8 cellular contexts compared by ENCODE assay signal in the genomic region with DNA sequence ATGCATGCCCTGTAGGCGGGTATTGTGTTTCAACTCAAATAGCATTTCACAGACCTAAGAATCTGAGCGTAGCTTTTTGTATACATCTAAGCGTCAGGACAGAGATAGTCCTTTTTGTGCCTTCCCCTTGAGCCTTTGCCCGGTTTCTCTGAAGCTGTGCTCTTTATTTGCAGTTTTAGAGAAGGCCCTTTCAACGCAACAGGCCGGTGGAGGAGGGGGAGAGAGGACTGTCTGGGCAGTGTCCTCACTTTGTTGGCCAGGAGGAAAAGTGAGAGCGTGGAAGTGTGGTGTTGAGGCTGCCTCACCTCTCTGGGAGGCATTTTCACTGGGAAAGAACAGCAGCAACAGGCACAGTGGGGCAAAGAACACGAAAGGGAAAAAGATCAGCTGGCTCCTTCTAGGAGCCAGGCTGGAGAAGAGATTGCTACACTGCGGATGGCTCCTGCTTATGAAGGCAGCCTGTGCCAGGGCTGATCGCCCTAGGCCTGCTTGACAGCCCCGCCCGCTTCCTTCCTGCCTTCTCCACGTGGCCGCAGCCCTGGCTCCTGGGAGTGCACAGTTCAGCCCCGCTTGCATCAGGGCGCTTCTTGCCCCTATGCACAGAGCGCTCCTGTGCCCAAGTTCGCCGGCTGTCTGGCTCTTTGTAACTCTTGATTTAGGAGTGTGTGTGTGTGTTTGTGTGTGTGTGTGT.
DNase-seq lines count a peak whose midpoint lies in the region; ATAC-seq and TF ChIP-seq lines count a peak whose summit lies in the region.
"Had no signal": no experiment of that assay in that cellular context is flagged by ENCODE, and none has a peak within 500 bp of the region (broad histone marks: within the 10 kb centered on the region; RNA-seq: fewer than 3 reads in every experiment).

No MANE protein-coding gene starts in this region.

- no peak overlapping the region for H3K27ac Mint-ChIP-seq in activated naive CD8-positive, alpha-beta T cell treated with anti-CD3 and anti-CD28 coated beads, Interleukin-2, amount 10 ng/mL, durations not matched to agents 7 days and 5 days
- no peak overlapping the region for H3K27ac Mint-ChIP-seq in stimulated activated effector memory CD8-positive, alpha-beta T cell treated with anti-CD3 and anti-CD28 coated beads, Interleukin-12 subunit alpha, Interleukin-12 subunit beta, amount 100 ng/mL, for 72 hours

- H3K27me3 ChIP-seq in iPS-20b (ENCODE audit: insufficient read depth, low read length), result peaks cover 40% of the 10 kb centered on the region; the same call in 1 of the 2 replicates

- H3K4me3 Mint-ChIP-seq in activated naive CD8-positive, alpha-beta T cell treated with anti-CD3 and anti-CD28 coated beads, Interleukin-2, amount 10 ng/mL, durations not matched to agents 7 days and 5 days, result peak overlapping the region; percentile 49
- H3K4me3 Mint-ChIP-seq in stimulated activated effector memory CD8-positive, alpha-beta T cell treated with anti-CD3 and anti-CD28 coated beads, Interleukin-12 subunit alpha, Interleukin-12 subunit beta, amount 100 ng/mL, for 72 hours, result no peak overlapping the region

- peaks cover 8% of the 10 kb centered on the region for H3K4me1 Mint-ChIP-seq in activated naive CD8-positive, alpha-beta T cell treated with anti-CD3 and anti-CD28 coated beads, Interleukin-2, amount 10 ng/mL, durations not matched to agents 7 days and 5 days
- no peaks in the 10 kb centered on the region for H3K4me1 Mint-ChIP-seq in stimulated activated effector memory CD8-positive, alpha-beta T cell treated with anti-CD3 and anti-CD28 coated beads, Interleukin-12 subunit alpha, Interleukin-12 subunit beta, amount 100 ng/mL, for 72 hours

- H3K36me3 ChIP-seq in iPS-20b (ENCODE audit: insufficient read depth, low read depth, low read length), result no peaks in the 10 kb centered on the region

- POLR2A ChIA-PET in activated naive CD8-positive, alpha-beta T cell treated with anti-CD3 and anti-CD28 coated beads, Interleukin-2, amount 10 ng/mL, durations not matched to agents 7 days and 5 days (lab: Charles Lee), result no interaction called here
- POLR2A ChIA-PET in GM10248 (lab: Yijun Ruan, JAX), result no interaction called here

- CTCF ChIA-PET in GM10248 (lab: Yijun Ruan, JAX), result no interaction called here

- ATAC-seq in HG03103 (IDR thresholded peaks at IDR 0.05; ENCODE audit: low read depth, unreplicated experiment), result peak; percentile 76
- ATAC-seq in activated naive CD8-positive, alpha-beta T cell treated with anti-CD3 and anti-CD28 coated beads, Interleukin-2, amount 10 ng/mL, durations not matched to agents 7 days and 5 days (ENCODE audit: low read depth), result peak; percentile 98
- ATAC-seq in stimulated activated effector memory CD8-positive, alpha-beta T cell treated with anti-CD3 and anti-CD28 coated beads, Interleukin-12 subunit alpha, Interleukin-12 subunit beta, amount 100 ng/mL, for 72 hours, result peak; percentile 42
- ATAC-seq in HG02884 (IDR thresholded peaks at IDR 0.05; ENCODE audit: unreplicated experiment), result no peak

- H3K4me1 ChIP-seq in iPS-20b (ENCODE audit: insufficient read depth, low read length), result peaks cover 22% of the 10 kb centered on the region

- H3K27ac ChIP-seq in iPS-20b (ENCODE audit: low read length), result no peak overlapping the region

- H3K27me3 Mint-ChIP-seq in activated naive CD8-positive, alpha-beta T cell treated with anti-CD3 and anti-CD28 coated beads, Interleukin-2, amount 10 ng/mL, durations not matched to agents 7 days and 5 days, result peaks cover 45% of the 10 kb centered on the region

- no peaks in the 10 kb centered on the region for H3K9me3 Mint-ChIP-seq in activated naive CD8-positive, alpha-beta T cell treated with anti-CD3 and anti-CD28 coated beads, Interleukin-2, amount 10 ng/mL, durations not matched to agents 7 days and 5 days
- H3K9me3 Mint-ChIP-seq in stimulated activated effector memory CD8-positive, alpha-beta T cell treated with anti-CD3 and anti-CD28 coated beads, Interleukin-12 subunit alpha, Interleukin-12 subunit beta, amount 100 ng/mL, for 72 hours, result peaks cover 8% of the 10 kb centered on the region

- H3K9me3 ChIP-seq in iPS-20b (ENCODE audit: insufficient read depth, low read depth, low read length), result no peaks in the 10 kb centered on the region

- DNase-seq in activated naive CD8-positive, alpha-beta T cell treated with anti-CD3 and anti-CD28 coated beads, Interleukin-2, amount 10 ng/mL, durations not matched to agents 7 days and 5 days, result peak; percentile 38
- DNase-seq in stimulated activated effector memory CD8-positive, alpha-beta T cell treated with anti-CD3 and anti-CD28 coated beads, Interleukin-12 subunit alpha, Interleukin-12 subunit beta, amount 100 ng/mL, for 72 hours (ENCODE audit: low spot score in 2 of 2), result no peak
- DNase-seq in GM10248 (ENCODE audit: extremely low spot score) (no peak), RKO (ENCODE audit: low spot score) (no peak)
- DNase-seq: NCI-H510A had no signal

- H3K36me3 Mint-ChIP-seq in activated naive CD8-positive, alpha-beta T cell treated with anti-CD3 and anti-CD28 coated beads, Interleukin-2, amount 10 ng/mL, durations not matched to agents 7 days and 5 days, result no peaks in the 10 kb centered on the region
- H3K36me3 Mint-ChIP-seq in stimulated activated effector memory CD8-positive, alpha-beta T cell treated with anti-CD3 and anti-CD28 coated beads, Interleukin-12 subunit alpha, Interleukin-12 subunit beta, amount 100 ng/mL, for 72 hours, result no peaks in the 10 kb centered on the region

- peak overlapping the region; percentile 1; the same call in 1 of the 2 replicates for H3K9ac ChIP-seq in iPS-20b (ENCODE audit: low read depth, low read length)

- no peak for TF ChIP-seq CTCF in GM10248 (IDR thresholded peaks at IDR 0.05; ENCODE audit: control extremely low read depth, extremely low read depth, low read depth, missing control alignments)

- peak overlapping the region; percentile 4; the same call in 1 of the 2 replicates for H3K4me3 ChIP-seq in iPS-20b (ENCODE audit: low read length)
